In the genomic region with DNA sequence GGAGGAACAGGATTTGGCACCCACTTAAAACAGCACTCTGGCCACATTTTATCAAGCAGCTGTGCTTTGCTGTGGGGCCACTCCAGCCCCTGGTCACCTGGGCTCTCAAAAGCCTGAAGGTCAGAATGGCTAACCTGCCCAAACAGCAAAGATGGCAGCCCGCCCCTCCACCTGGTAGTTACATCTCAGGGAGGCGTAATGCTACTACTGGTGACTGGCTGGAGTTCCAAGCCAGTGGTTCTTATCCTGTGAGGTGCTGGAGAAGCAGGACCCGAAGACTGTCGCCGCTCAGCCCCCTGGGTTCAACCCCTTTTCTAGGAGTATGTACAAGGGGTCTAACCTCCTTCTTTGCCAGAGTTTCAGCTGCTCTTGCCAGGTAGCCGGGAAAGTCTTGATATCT, we compare ENCODE assay signal across 30 cellular contexts.
"Had no signal": no experiment of that assay in that cellular context is flagged by ENCODE, and none has a peak within 500 bp of the region (broad histone marks: within the 10 kb centered on the region; RNA-seq: fewer than 3 reads in every experiment).

No MANE protein-coding gene starts in this region.

- H3K4me3 ChIP-seq: neural progenitor cell, ovary, psoas muscle, right lobe of liver, skin epidermis, smooth muscle cell, spleen, suprapubic skin, testis, tibial artery, transverse colon, upper lobe of right lung, uterus had no signal

- H3K9me3 Mint-ChIP-seq: nephron; stimulated activated memory B cell treated with anti-CD40 and anti-IgM and Interleukin-4, amounts not matched to agents 10 μg/mL and 1 μg/mL and 100 μg/mL, for 72 hours had no signal

- H3K36me3 Mint-ChIP-seq: neural progenitor cell; stimulated activated memory B cell treated with anti-CD40 and anti-IgM and Interleukin-4, amounts not matched to agents 10 μg/mL and 1 μg/mL and 100 μg/mL, for 72 hours; type B pancreatic cell had no signal

- H3K36me3 ChIP-seq: neural progenitor cell, ovary, right lobe of liver, spleen, suprapubic skin, tibial artery, transverse colon, upper lobe of right lung, uterus had no signal

- H3K4me1 Mint-ChIP-seq: natural killer cell; nephron; neural progenitor cell; stimulated activated memory B cell treated with anti-CD40 and anti-IgM and Interleukin-4, amounts not matched to agents 10 μg/mL and 1 μg/mL and 100 μg/mL, for 72 hours; stimulated activated naive CD8-positive, alpha-beta T cell treated with anti-CD3 and anti-CD28 coated beads, Interleukin-15, amount 100 ng/mL, for 72 hours had no signal

- H3K27ac ChIP-seq: neural progenitor cell, ovary, parathyroid adenoma, psoas muscle, right lobe of liver, skin epidermis, spleen, suprapubic skin, testis, tibial artery, transverse colon, upper lobe of right lung, uterus had no signal

- H3K9me3 ChIP-seq: ovary, psoas muscle, right lobe of liver, testis, tibial artery, transverse colon, upper lobe of right lung, uterus had no signal

- DNase-seq: natural killer cell; occipital lobe; ovary; psoas muscle; spleen; stimulated activated CD4-positive, alpha-beta T cell treated with anti-CD3 and anti-CD28 coated beads, Interleukin-12 subunit alpha, Interleukin-12 subunit beta, amount 100 ng/mL, for 4 hours; stimulated activated CD4-positive, alpha-beta T cell treated with anti-CD3 and anti-CD28 coated beads, Interleukin-1b, Interleukin-23, amount 100 ng/mL, for 48 hours; stimulated activated CD4-positive, alpha-beta T cell treated with anti-CD3 and anti-CD28 coated beads, Interleukin-4, amount 100 ng/mL, for 1 hour; stimulated activated CD4-positive, alpha-beta T cell treated with anti-CD3 and anti-CD28 coated beads, Interleukin-4, amount 100 ng/mL, for 4 hours; stimulated activated CD8-positive, alpha-beta memory T cell treated with anti-CD3 and anti-CD28 coated beads, Interleukin-4, amount 100 ng/mL, for 48 hours; stimulated activated naive CD4-positive, alpha-beta T cell; stimulated activated naive CD8-positive, alpha-beta T cell treated with anti-CD3 and anti-CD28 coated beads, Interleukin-15, amount 100 ng/mL, for 72 hours; stimulated activated naive CD8-positive, alpha-beta T cell treated with anti-CD3 and anti-CD28 coated beads, Interleukin-15, Interleukin-2, amounts not matched to agents 100 U/mL and 50 U/mL, for 24 hours; substantia nigra; testis; tibial artery; transverse colon; upper lobe of right lung; uterus had no signal

- H3K27me3 ChIP-seq: neural progenitor cell, ovary, right lobe of liver, spleen, suprapubic skin, testis, tibial artery, transverse colon, upper lobe of right lung, uterus had no signal

- H3K27me3 Mint-ChIP-seq: stimulated activated memory B cell treated with anti-CD40 and anti-IgM and Interleukin-4, amounts not matched to agents 10 μg/mL and 1 μg/mL and 100 μg/mL, for 72 hours; stimulated activated naive CD8-positive, alpha-beta T cell treated with anti-CD3 and anti-CD28 coated beads, Interleukin-15, amount 100 ng/mL, for 72 hours had no signal

- H3K4me1 ChIP-seq: neural progenitor cell, parathyroid adenoma, psoas muscle, right lobe of liver, spleen, suprapubic skin, testis, tibial artery, transverse colon, upper lobe of right lung, uterus had no signal

- H3K9ac ChIP-seq: neural progenitor cell, parathyroid adenoma had no signal

- H3K27ac Mint-ChIP-seq: natural killer cell; nephron; neural progenitor cell; progenitor cell of endocrine pancreas; stimulated activated memory B cell treated with anti-CD40 and anti-IgM and Interleukin-4, amounts not matched to agents 10 μg/mL and 1 μg/mL and 100 μg/mL, for 72 hours; stimulated activated naive CD8-positive, alpha-beta T cell treated with anti-CD3 and anti-CD28 coated beads, Interleukin-15, amount 100 ng/mL, for 72 hours; type B pancreatic cell had no signal

- ATAC-seq: natural killer cell; psoas muscle; right cardiac atrium; right lobe of liver; stimulated activated memory B cell treated with anti-CD40 and anti-IgM and Interleukin-4, amounts not matched to agents 10 μg/mL and 1 μg/mL and 100 μg/mL, for 72 hours; stimulated activated naive CD8-positive, alpha-beta T cell treated with anti-CD3 and anti-CD28 coated beads, Interleukin-15, amount 100 ng/mL, for 72 hours; stimulated activated naive CD8-positive, alpha-beta T cell treated with anti-CD3 and anti-CD28 coated beads, Interleukin-15, Interleukin-2, amounts not matched to agents 100 U/mL and 50 U/mL, for 24 hours; upper lobe of right lung had no signal

- H3K4me3 Mint-ChIP-seq: natural killer cell; nephron; neural progenitor cell; stimulated activated memory B cell treated with anti-CD40 and anti-IgM and Interleukin-4, amounts not matched to agents 10 μg/mL and 1 μg/mL and 100 μg/mL, for 72 hours; stimulated activated naive CD8-positive, alpha-beta T cell treated with anti-CD3 and anti-CD28 coated beads, Interleukin-15, amount 100 ng/mL, for 72 hours; type B pancreatic cell had no signal
